In genomic region chr11:45815747-45816146, GRCh38 we compare ENCODE assay signal across 14 cellular contexts. TPM values are rescaled to one million over a fixed set of nuclear protein-coding genes. Genes with fewer than 3 reads are reported as not detected.
A peak's percentile ranks its signal among the peaks of the same experiment; 100 is the strongest.
DNase-seq lines count a peak whose midpoint lies in the region; ATAC-seq, FAIRE-seq and TF ChIP-seq lines count a peak whose summit lies in the region.
"Had no signal": no experiment of that assay in that cellular context is flagged by ENCODE, and none has a peak within 500 bp of the region (broad histone marks: within the 10 kb centered on the region; RNA-seq: fewer than 3 reads in every experiment).

No MANE protein-coding gene starts in this region.

- H3K4me1 ChIP-seq in A673 (ENCODE audit: insufficient read depth, low read length, poor library complexity, severe bottlenecking) (peaks cover 5% of the 10 kb centered on the region), H9 (ENCODE audit: insufficient read depth, low read length) (no peaks in the 10 kb centered on the region; the same call in 1 of the 2 replicates), foreskin keratinocyte (no peaks in the 10 kb centered on the region), esophagus muscularis mucosa (no peaks in the 10 kb centered on the region)
- H3K4me1 ChIP-seq: suprapubic skin had no signal

- no peaks in the 10 kb centered on the region for H4K20me1 ChIP-seq in H9 (ENCODE audit: control insufficient read depth, insufficient read depth, insufficient read length)

- H3K23me2 ChIP-seq in H9 (ENCODE audit: insufficient read length, low read depth, low read length, poor library complexity, severe bottlenecking) = no peaks in the 10 kb centered on the region

- H3K14ac ChIP-seq in H9 (ENCODE audit: insufficient read depth, low read length) = no peak overlapping the region

- no peak overlapping the region for H2BK15ac ChIP-seq in H9 (ENCODE audit: low read depth, low read length)

- no peak overlapping the region for H2BK5ac ChIP-seq in H9 (ENCODE audit: insufficient read length, low read length)

- H3K9me3 ChIP-seq in A673 (ENCODE audit: low read depth, low read length, poor library complexity, severe bottlenecking) (no peaks in the 10 kb centered on the region), H9 (ENCODE audit: control insufficient read depth, low read depth, low read length) (no peaks in the 10 kb centered on the region), esophagus muscularis mucosa (no peaks in the 10 kb centered on the region)
- H3K9me3 ChIP-seq: suprapubic skin had no signal

- no peaks in the 10 kb centered on the region for H3K79me1 ChIP-seq in H9 (ENCODE audit: insufficient read depth, low read depth, low read length, poor library complexity, severe bottlenecking)

- peak overlapping the region in 1 of 2 experiments; percentile 21; a peak in 1 of 5 replicates for H3K4me3 Mint-ChIP-seq in H9
- H3K4me3 Mint-ChIP-seq: activated T-cell treated with anti-CD3 and anti-CD28 coated beads, Interleukin-2, amount 50 U/mL, for 24 hours; CD4-positive, alpha-beta memory T cell had no signal

- H3K4me2 ChIP-seq in H9 (ENCODE audit: insufficient read depth, insufficient read length, low read length) = no peak overlapping the region

- H3K4ac ChIP-seq in H9 (ENCODE audit: low read depth, low read length) = no peak overlapping the region

- H3K4me1 Mint-ChIP-seq in H9 = peaks cover 20 to 36% of the 10 kb centered on the region in 2 experiments

- FAIRE-seq in frontal cortex (lab: Jason Lieb, UNC) = no peak

- no peak overlapping the region for H2BK120ac ChIP-seq in H9 (ENCODE audit: low read depth, low read length, poor library complexity, severe bottlenecking)

- BruUV-seq in A673 (replicated peaks; lab: Mats Ljungman, UMichigan) = no TSS peak

- H3K79me2 ChIP-seq in H9 (ENCODE audit: insufficient read depth, low read length) = no peaks in the 10 kb centered on the region

- H2BK20ac ChIP-seq in H9 (ENCODE audit: low read depth, low read length, poor library complexity, severe bottlenecking) = no peak overlapping the region

- CTCF ChIA-PET in A673 (lab: Charles Lee) = interaction anchor here (1.5 kb wide), 1 partner anchor 44 kb away, joined by 4 read pairs; no protein-coding TSS in a partner anchor

- H3K27me3 ChIP-seq in A673 (replicated peaks; ENCODE audit: insufficient read depth, low read depth, low read length, poor library complexity) (no peaks in the 10 kb centered on the region), H9 (ENCODE audit: insufficient read depth, low read length) (no peaks in the 10 kb centered on the region), foreskin keratinocyte (no peaks in the 10 kb centered on the region), esophagus muscularis mucosa (no peaks in the 10 kb centered on the region)
- H3K27me3 ChIP-seq: suprapubic skin had no signal

- no peak for TF ChIP-seq POLR2A in esophagus muscularis mucosa (IDR thresholded peaks at IDR 0.05; ENCODE audit: low read depth)

- H3K4me3 ChIP-seq in A673 (ENCODE audit: low read depth, low read length, poor library complexity, severe bottlenecking) (no peak overlapping the region), esophagus muscularis mucosa (no peak overlapping the region)
- H3K4me3 ChIP-seq: suprapubic skin had no signal

- H4K91ac ChIP-seq in H9 (ENCODE audit: insufficient read length, low read depth, low read length) = no peak overlapping the region

- no peak overlapping the region for H3K27ac ChIP-seq in A673 (ENCODE audit: low read depth, low read length, poor library complexity, severe bottlenecking)
- no peak overlapping the region for H3K27ac ChIP-seq in H9 (ENCODE audit: insufficient read length, low read depth, low read length)
- no peak overlapping the region for H3K27ac ChIP-seq in foreskin keratinocyte
- no peak overlapping the region for H3K27ac ChIP-seq in esophagus muscularis mucosa (replicated peaks in 1 of 4)
- H3K27ac ChIP-seq: suprapubic skin had no signal

- H3K27ac Mint-ChIP-seq in H9 = peak overlapping the region in 1 of 3 experiments; percentile 93; a peak in 3 of 7 replicates
- H3K27ac Mint-ChIP-seq: activated T-cell treated with anti-CD3 and anti-CD28 coated beads, Interleukin-2, amount 50 U/mL, for 24 hours had no signal

- WGBS in H9 (ENCODE audit: extremely low coverage, insufficient read length, low lambda C conversion rate) = no CpG with 5 or more reads among the region's 3 CpGs
- 70% methylated on average over 3 of the region's 3 CpGs for WGBS in esophagus muscularis mucosa

- H3K27me3 Mint-ChIP-seq in H9 (ENCODE audit: low read depth) = peaks cover 4% of the 10 kb centered on the region; the same call in 1 of the 2 replicates
- H3K27me3 Mint-ChIP-seq: activated T-cell treated with anti-CD3 and anti-CD28 coated beads, Interleukin-2, amount 50 U/mL, for 24 hours; CD4-positive, alpha-beta memory T cell had no signal

- H2BK12ac ChIP-seq in H9 (ENCODE audit: insufficient read length, low read depth, low read length) = no peak overlapping the region

- POLR2A ChIA-PET in A673 (lab: Charles Lee; ENCODE audit: low non-redundant PET) = no interaction called here

- H3T11ph ChIP-seq in H9 (ENCODE audit: low read length) = no peak overlapping the region

- H3K36me3 Mint-ChIP-seq in H9 (ENCODE audit: insufficient read depth in 1 of 3, low read depth in 3 of 3) = peaks cover 0 to 4% (median 4%) of the 10 kb centered on the region in 3 experiments; a peak in 3 of 7 replicates

- H3K9ac ChIP-seq in H9 (ENCODE audit: extremely low read depth, insufficient read length, low read length) = no peak overlapping the region

- DNase-seq in A673 (ENCODE audit: low spot score) (peak; percentile 66), H9 (peak; percentile 57), SHP77 treated with DMSO at 0.1 percent for 48 hours (lab: John Stamatoyannopoulos, UW) (peak; percentile 2), foreskin keratinocyte (peak in 1 of 2 donors; percentile 13), esophagus muscularis mucosa (ENCODE audit: extremely low spot score) (no peak), frontal cortex (ENCODE audit: low spot score in 2 of 2) (no peak)
- DNase-seq: activated T-cell treated with anti-CD3 and anti-CD28 coated beads, Interleukin-2, amount 50 U/mL, for 24 hours; CD4-positive, alpha-beta memory T cell; cortex of kidney; stimulated activated CD4-positive, alpha-beta T cell treated with anti-CD3 and anti-CD28 coated beads, Interleukin-1b, Interleukin-23, amount 100 ng/mL, for 48 hours; T-helper 2 cell had no signal

- H4K8ac ChIP-seq in H9 (replicated peaks; ENCODE audit: insufficient read length, low read depth, low read length) = no peak overlapping the region

- no peak overlapping the region for H2AFZ ChIP-seq in H9 (ENCODE audit: low read length)

- TF ChIP-seq CTCF in A673 (conservative IDR thresholded peaks at IDR 0.05; ENCODE audit: low read depth, low read length) = no peak
- TF ChIP-seq CTCF in H9 (conservative IDR thresholded peaks at IDR 0.05) = peak; percentile 32; the same call in 1 of the 3 replicates
- no peak for TF ChIP-seq CTCF in foreskin keratinocyte (conservative IDR thresholded peaks at IDR 0.05)
- no peak for TF ChIP-seq CTCF in esophagus muscularis mucosa (IDR thresholded peaks at IDR 0.05)

- peak; percentile 57 for ATAC-seq in foreskin keratinocyte
- ATAC-seq in GM18868 (IDR thresholded peaks at IDR 0.05; ENCODE audit: unreplicated experiment) = no peak
- no peak for ATAC-seq in HG02763 (IDR thresholded peaks at IDR 0.05; ENCODE audit: unreplicated experiment)

- no peak for TF ChIP-seq EP300 in esophagus muscularis mucosa (IDR thresholded peaks at IDR 0.05)

- no peaks in the 10 kb centered on the region for H3K9me3 Mint-ChIP-seq in H9
- H3K9me3 Mint-ChIP-seq: activated T-cell treated with anti-CD3 and anti-CD28 coated beads, Interleukin-2, amount 50 U/mL, for 24 hours had no signal

- peaks cover 15% of the 10 kb centered on the region for H3K36me3 ChIP-seq in A673 (ENCODE audit: insufficient read depth, low read length, poor library complexity, severe bottlenecking)
- peaks cover 8 to 20% (median 19%) of the 10 kb centered on the region in 4 donors for H3K36me3 ChIP-seq in esophagus muscularis mucosa

- no peak overlapping the region for H4K5ac ChIP-seq in H9 (ENCODE audit: insufficient read length, low read depth, low read length)

- H3K56ac ChIP-seq in H9 (ENCODE audit: insufficient read length, low read depth, low read length) = no peak overlapping the region

- H3K23ac ChIP-seq in H9 (ENCODE audit: insufficient read length, low read depth, low read length) = no peak overlapping the region

- intact Hi-C loops in A673 (cut with micrococcal nuclease; ENCODE audit: unreplicated experiment) (no loop called here), esophagus muscularis mucosa (cut with DNase I) (no loop called here)

- H2AK5ac ChIP-seq in H9 (ENCODE audit: insufficient read length, low read length) = no peak overlapping the region

- no peak overlapping the region for H3K18ac ChIP-seq in H9 (ENCODE audit: insufficient read length, low read depth, low read length)

RNA-seq across cellular contexts. Expression of gene SLC35C1, which starts 10.8 kb away (rescaled TPM):
- total RNA-seq in A673 (2021) (25.7 and 32.5 TPM in 2 replicates), H9 (2021) (8.9 and 10.4 TPM in 2 replicates), foreskin keratinocyte (10.4 and 13.2 TPM in 2 replicates), esophagus muscularis mucosa (10 to 100 TPM in 3 of 4 donors, 1 to 10 TPM in 1; 9.6 to 18.0 (median 13.1) TPM), frontal cortex (3.7 TPM)
- polyA plus RNA-seq in foreskin keratinocyte = 12.5 and 15.2 TPM in 2 replicates

RNA-seq across cellular contexts. Expression of gene CRY2, which starts 31.5 kb away (rescaled TPM):
- total RNA-seq in A673 (2021) = 46.4 and 47.0 TPM in 2 replicates
- 14.4 and 14.5 TPM in 2 replicates for total RNA-seq in H9 (2021)
- total RNA-seq in foreskin keratinocyte = 6.9 and 8.3 TPM in 2 replicates
- polyA plus RNA-seq in foreskin keratinocyte = 3.1 and 4.1 TPM in 2 replicates
- total RNA-seq in esophagus muscularis mucosa = 10 to 100 TPM; 32.0 to 57.6 (median 49.7) TPM
- 40.4 TPM for total RNA-seq in frontal cortex

Comparison
In these comparisons a context has a peak if more than half of its experiments do, and no peak if none do; other contexts are left out.
1. DNase-seq: peak in A673 (single experiment), H9 (single experiment) and SHP77 treated with DMSO at 0.1 percent for 48 hours (single experiment); none in esophagus muscularis mucosa (single experiment) and frontal cortex (0 of 2).